ENCODE assay signal across 8 cellular contexts in the genomic region with DNA sequence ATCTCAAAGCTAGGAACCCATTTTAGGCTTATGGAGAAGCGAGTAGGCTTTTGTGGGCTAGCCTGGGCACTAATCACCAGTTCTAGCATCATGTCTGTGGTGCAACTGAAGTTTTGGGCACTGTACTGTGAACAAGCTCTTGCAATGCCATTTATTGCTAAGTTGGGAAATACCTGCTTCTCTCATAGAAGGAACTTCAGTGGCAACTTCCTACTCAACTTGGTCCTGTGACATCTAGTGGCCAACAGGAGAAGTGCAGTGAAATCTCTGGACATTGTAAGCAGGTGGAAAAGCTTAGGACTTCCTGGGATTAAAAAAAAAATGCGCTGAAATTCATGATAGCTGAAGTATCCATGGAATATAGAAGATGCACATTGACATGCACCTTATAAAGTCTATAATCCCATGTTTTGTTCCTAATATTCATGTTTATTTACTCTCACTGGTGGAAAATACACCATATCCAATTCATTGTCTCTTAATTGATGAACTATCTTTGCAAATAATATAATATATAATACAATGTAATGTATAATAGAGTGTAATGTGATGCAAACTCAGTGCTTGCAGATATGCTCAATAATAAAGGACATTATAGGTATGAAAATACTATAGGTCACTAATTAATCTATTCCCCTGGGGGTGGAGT. TPM values are rescaled to one million over a fixed set of nuclear protein-coding genes. Genes with fewer than 3 reads are reported as not detected.
DNase-seq lines count a peak whose midpoint lies in the region; ATAC-seq and TF ChIP-seq lines count a peak whose summit lies in the region.

No MANE protein-coding gene starts in this region.

- TF ChIP-seq CTCF in epithelial cell of esophagus (IDR thresholded peaks at IDR 0.05; ENCODE audit: insufficient read depth, low read depth, low read length, missing control alignments) (peak; percentile 98), upper lobe of left lung (IDR thresholded peaks at IDR 0.05) (peak; percentile 78 to 97 (median 92))

- no peak for TF ChIP-seq EP300 in upper lobe of left lung (IDR thresholded peaks at IDR 0.05)

- no peak for TF ChIP-seq POLR2A in upper lobe of left lung (IDR thresholded peaks at IDR 0.05)

- H3K9me3 ChIP-seq in upper lobe of left lung, result no peaks in the 10 kb centered on the region

- no peaks in the 10 kb centered on the region for H3K4me1 ChIP-seq in upper lobe of left lung

- WGBS in upper lobe of left lung, 2 donors, result 36 to 49% methylated on average over 2 of the region's 2 CpGs

- DNase-seq in activated gamma-delta T cell treated with Interleukin-2 at 50 U/mL for 16 hours (peak; percentile 41), activated gamma-delta T cell (lab: John Stamatoyannopoulos, UW) (no peak), NCI-H446 (lab: John Stamatoyannopoulos, UW) (peak; percentile 39 to 51), epithelial cell of esophagus (ENCODE audit: low read depth) (peak; percentile 93), myocyte (ENCODE audit: low read depth) (peak; percentile 81), upper lobe of left lung (peak in 1 of 2 donors; percentile 67)
- peak; percentile 31 to 47 for DNase-seq in activated CD4-positive, alpha-beta T cell treated with anti-CD3 and anti-CD28 coated beads for 4 hours

- ATAC-seq in HG02973 (IDR thresholded peaks at IDR 0.05; ENCODE audit: unreplicated experiment) (peak; percentile 62), upper lobe of left lung (ENCODE audit: low FRiP score in 2 of 2) (peak; percentile 85 to 89)

- H3K27me3 ChIP-seq in upper lobe of left lung, result peaks cover 0 to 1% (median 0%) of the 10 kb centered on the region in 4 donors

- H3K27ac ChIP-seq in upper lobe of left lung, result no peak overlapping the region

- no peak overlapping the region for H3K4me3 ChIP-seq in epithelial cell of esophagus (ENCODE audit: low read length)
- H3K4me3 ChIP-seq in upper lobe of left lung, result no peak overlapping the region

- H3K36me3 ChIP-seq in upper lobe of left lung, result no peaks in the 10 kb centered on the region

RNA-seq across cellular contexts. Expression of a gene that starts 6.5 kb away (rescaled TPM):
- total RNA-seq in myocyte, result 0.05 TPM in 1 of 2 replicates, not detected in the other
- 0.05 TPM for polyA plus RNA-seq in myocyte (2012)
- total RNA-seq in upper lobe of left lung, result 10 to 100 TPM in 5 of 6 donors, 1 to 10 TPM in 1; 3.6 to 41.5 (median 14.1) TPM

RNA-seq across cellular contexts. Expression of a gene that starts 46.0 kb away (rescaled TPM):
- total RNA-seq in myocyte, result 0.13 and 0.21 TPM in 2 replicates
- polyA plus RNA-seq in myocyte (2012), result 0.09 TPM
- total RNA-seq in upper lobe of left lung, result 10 to 100 TPM; 15.0 to 47.1 (median 31.2) TPM

Comparison
In these comparisons a context has a peak if more than half of its experiments do, and no peak if none do; other contexts are left out.
1. RNA of a gene that starts 46.0 kb away (total RNA-seq): 15.0 to 47.1 TPM in upper lobe of left lung; 0.13 to 0.21 TPM in myocyte; every median in the first group is over 10 times any median in the second.